ENCODE assay signal across 8 cellular contexts in the genomic region with DNA sequence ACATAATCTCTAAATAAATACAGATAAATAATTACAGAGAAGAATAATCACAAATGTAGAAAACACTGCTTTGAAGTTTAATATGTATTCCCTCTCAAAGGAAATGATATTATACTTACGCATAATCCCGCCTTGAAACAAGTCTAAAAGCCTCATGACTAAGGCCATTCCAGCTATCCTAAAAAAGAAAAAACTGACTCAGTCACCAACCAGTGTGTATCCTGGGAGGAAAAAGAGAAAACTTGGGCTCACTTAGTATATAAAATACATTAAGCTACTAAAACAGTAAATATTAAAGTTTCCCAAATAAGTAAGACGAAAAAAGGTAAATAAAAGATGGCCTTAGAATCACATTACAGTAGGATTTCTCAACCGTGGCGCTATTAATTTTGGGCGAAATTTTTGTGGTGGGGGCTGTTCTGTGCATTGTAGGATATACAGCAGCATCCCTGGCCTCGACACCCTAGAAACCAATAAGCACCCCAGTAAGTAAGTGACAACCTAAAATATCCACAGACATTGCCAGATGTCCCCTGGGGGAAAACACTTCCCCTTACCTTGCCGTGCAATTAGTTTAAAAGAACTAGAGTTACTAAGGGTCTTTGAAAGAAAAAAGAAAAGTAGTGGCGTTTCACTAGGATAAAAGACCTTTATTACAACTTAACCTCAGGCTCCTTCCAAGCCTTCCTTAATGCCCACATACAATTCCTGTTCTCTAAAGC. TPM values are rescaled to one million over a fixed set of nuclear protein-coding genes. Genes with fewer than 3 reads are reported as not detected.
DNase-seq lines count a peak whose midpoint lies in the region; ATAC-seq lines count a peak whose summit lies in the region.

No MANE protein-coding gene starts in this region.

- peaks cover 52% of the 10 kb centered on the region for H3K36me3 ChIP-seq in iPS-20b (ENCODE audit: insufficient read depth, low read depth, low read length)

- H3K9ac ChIP-seq in iPS-20b (ENCODE audit: low read depth, low read length), result peak overlapping the region; percentile 97

- peak overlapping the region; percentile 85 for H3K4me3 ChIP-seq in iPS-20b (ENCODE audit: low read length)

- H3K4me1 Mint-ChIP-seq in T-helper 1 cell treated with Interleukin-12 subunit alpha and Interleukin-12 subunit beta and Interleukin-4 antibody, amounts not matched to agents 30 μg/mL and 1 μg/mL, for 36 hours (ENCODE audit: low read depth), result peaks cover 32% of the 10 kb centered on the region

- DNase-seq in T-helper 1 cell, result no peak
- no peak for DNase-seq in activated naive CD4-positive, alpha-beta T cell treated with anti-CD3 and anti-CD28 coated beads, Interleukin-2, amount 50 U/mL, for 72 hours (ENCODE audit: low spot score in 2 of 2)
- DNase-seq in NOMO-1 treated with dmso at 0.1 percent for 144 hours (lab: John Stamatoyannopoulos, UW; ENCODE audit: unreplicated experiment), result no peak
- DNase-seq in DMS79 (lab: John Stamatoyannopoulos, UW), result no peak

- peak overlapping the region; percentile 91 for H3K4me3 Mint-ChIP-seq in T-helper 1 cell treated with Interleukin-12 subunit alpha and Interleukin-12 subunit beta and Interleukin-4 antibody, amounts not matched to agents 30 μg/mL and 1 μg/mL, for 36 hours

- H3K27me3 ChIP-seq in iPS-20b (ENCODE audit: insufficient read depth, low read length), result no peaks in the 10 kb centered on the region

- peak overlapping the region; percentile 100 for H3K27ac Mint-ChIP-seq in T-helper 1 cell treated with Interleukin-12 subunit alpha and Interleukin-12 subunit beta and Interleukin-4 antibody, amounts not matched to agents 30 μg/mL and 1 μg/mL, for 36 hours
- H3K27ac Mint-ChIP-seq in activated naive CD4-positive, alpha-beta T cell treated with anti-CD3 and anti-CD28 coated beads, Interleukin-2, amount 50 U/mL, for 72 hours, result peak overlapping the region; percentile 99 to 100

- peaks cover 37% of the 10 kb centered on the region for H3K36me3 Mint-ChIP-seq in T-helper 1 cell treated with Interleukin-12 subunit alpha and Interleukin-12 subunit beta and Interleukin-4 antibody, amounts not matched to agents 30 μg/mL and 1 μg/mL, for 36 hours (ENCODE audit: low read depth)
- peaks cover 31 to 54% of the 10 kb centered on the region in 2 donors for H3K36me3 Mint-ChIP-seq in activated naive CD4-positive, alpha-beta T cell treated with anti-CD3 and anti-CD28 coated beads, Interleukin-2, amount 50 U/mL, for 72 hours

- ATAC-seq in activated naive CD4-positive, alpha-beta T cell treated with anti-CD3 and anti-CD28 coated beads, Interleukin-2, amount 50 U/mL, for 72 hours, result no peak
- no peak for ATAC-seq in HG02938 (IDR thresholded peaks at IDR 0.05; ENCODE audit: unreplicated experiment)

- H3K9me3 ChIP-seq in iPS-20b (ENCODE audit: insufficient read depth, low read depth, low read length), result no peaks in the 10 kb centered on the region

- H3K4me1 ChIP-seq in iPS-20b (ENCODE audit: insufficient read depth, low read length), result peaks cover 6% of the 10 kb centered on the region; the same call in 1 of the 2 replicates

- no peaks in the 10 kb centered on the region for H3K27me3 Mint-ChIP-seq in T-helper 1 cell treated with Interleukin-12 subunit alpha and Interleukin-12 subunit beta and Interleukin-4 antibody, amounts not matched to agents 30 μg/mL and 1 μg/mL, for 36 hours (ENCODE audit: low read depth)

- H3K27ac ChIP-seq in iPS-20b (ENCODE audit: low read length) (peak overlapping the region; percentile 97), temporal lobe (ENCODE audit: low read depth, low read length) (peak overlapping the region; percentile 99)

- peaks cover 3% of the 10 kb centered on the region for H3K9me3 Mint-ChIP-seq in T-helper 1 cell treated with Interleukin-12 subunit alpha and Interleukin-12 subunit beta and Interleukin-4 antibody, amounts not matched to agents 30 μg/mL and 1 μg/mL, for 36 hours
- H3K9me3 Mint-ChIP-seq in activated naive CD4-positive, alpha-beta T cell treated with anti-CD3 and anti-CD28 coated beads, Interleukin-2, amount 50 U/mL, for 72 hours, result peaks cover 0 to 4% of the 10 kb centered on the region in 2 donors

RNA-seq across cellular contexts. Expression of gene HSPA9, which starts 1.1 kb away (rescaled TPM):
- total RNA-seq in activated naive CD4-positive, alpha-beta T cell treated with anti-CD3 and anti-CD28 coated beads, Interleukin-2, amount 50 U/mL, for 72 hours, result 100 to 1,000 TPM; 346 to 393 TPM
- 137 TPM for total RNA-seq in temporal lobe

RNA-seq across cellular contexts. Expression of gene ETF1, which starts 31.1 kb away (rescaled TPM):
- total RNA-seq in activated naive CD4-positive, alpha-beta T cell treated with anti-CD3 and anti-CD28 coated beads, Interleukin-2, amount 50 U/mL, for 72 hours, result 100 to 1,000 TPM; 109 to 120 TPM
- total RNA-seq in temporal lobe, result 44.7 TPM
